ENCODE assay signal across 8 cellular contexts in the genomic region with DNA sequence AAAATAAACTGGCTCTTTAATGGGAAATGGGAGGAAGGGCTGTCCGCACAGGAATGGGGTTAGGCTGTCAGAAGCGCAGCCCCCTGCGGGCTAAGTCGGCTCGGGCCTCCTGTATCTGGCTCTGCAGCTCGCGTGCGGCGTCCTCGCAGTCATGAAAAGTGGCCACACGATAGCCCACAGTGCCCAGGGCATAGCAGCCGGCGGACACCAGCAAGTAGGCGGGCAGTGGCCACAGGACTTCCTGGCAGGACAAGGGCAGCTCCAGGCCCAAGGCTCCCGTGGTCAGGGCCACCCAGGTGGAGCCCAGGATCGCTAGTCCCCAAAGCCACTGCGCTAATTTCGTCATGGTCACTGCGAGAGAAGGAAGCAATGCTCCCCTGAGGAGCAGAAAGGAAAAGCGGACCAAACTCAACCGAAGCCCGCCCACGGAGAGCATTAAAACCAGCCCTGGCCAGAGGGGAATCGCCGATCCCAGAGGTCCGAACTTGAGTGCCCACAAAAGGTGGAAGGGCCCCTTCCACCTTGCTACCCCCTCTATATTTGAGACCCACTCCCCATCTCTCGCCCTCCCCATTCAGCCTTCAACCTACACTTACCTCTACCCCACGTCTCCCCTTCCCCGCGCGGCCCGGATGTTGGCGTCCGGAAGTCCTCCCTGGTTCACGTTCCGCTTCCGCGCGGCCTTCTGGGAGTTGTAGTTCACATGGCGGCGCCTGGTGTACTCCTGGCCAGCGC. TPM values are rescaled to one million over a fixed set of nuclear protein-coding genes. Genes with fewer than 3 reads are reported as not detected.
A peak's percentile ranks its signal among the peaks of the same experiment; 100 is the strongest.
DNase-seq lines count a peak whose midpoint lies in the region; ATAC-seq and TF ChIP-seq lines count a peak whose summit lies in the region.

A gene with protein sequence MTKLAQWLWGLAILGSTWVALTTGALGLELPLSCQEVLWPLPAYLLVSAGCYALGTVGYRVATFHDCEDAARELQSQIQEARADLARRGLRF (minus strand): TSS at position 637 of the 735 bp plus-strand sequence. CDS start 291 bp downstream, at position 346.

- intact Hi-C loops in activated T-helper 2 cell treated with anti-CD3 and anti-CD28 coated beads, Interferon-gamma antibody, Interleukin-2, Interleukin-4, amounts not matched to agents 10 μg/mL and 5 μg/mL and 100 μg/mL, durations not matched to agents 14 hours and 24 hours and 36 hours (cut with micrococcal nuclease) = loop anchor here (5.0 kb wide), 1 partner anchor 918 kb away; a partner anchor contains a TSS

- no peaks in the 10 kb centered on the region for H3K27me3 Mint-ChIP-seq in activated T-helper 2 cell treated with anti-CD3 and anti-CD28 coated beads, Interferon-gamma antibody, Interleukin-2, Interleukin-4, amounts not matched to agents 10 μg/mL and 5 μg/mL and 100 μg/mL, durations not matched to agents 14 hours and 24 hours and 36 hours (ENCODE audit: low read depth)
- H3K27me3 Mint-ChIP-seq in natural killer cell treated with Interleukin-12 subunit alpha and Interleukin-12 subunit beta and Interleukin-15 and Interleukin-18, amount 100 ng/mL, for 72 hours = peaks cover 0 to 11% of the 10 kb centered on the region in 2 donors

- H3K4me3 Mint-ChIP-seq in activated T-helper 2 cell treated with anti-CD3 and anti-CD28 coated beads, Interferon-gamma antibody, Interleukin-2, Interleukin-4, amounts not matched to agents 10 μg/mL and 5 μg/mL and 100 μg/mL, durations not matched to agents 14 hours and 24 hours and 36 hours (ENCODE audit: low read depth) = peak within 1 kb of the TSS; percentile 91
- H3K4me3 Mint-ChIP-seq in natural killer cell treated with Interleukin-12 subunit alpha and Interleukin-12 subunit beta and Interleukin-15 and Interleukin-18, amount 100 ng/mL, for 72 hours = peak within 1 kb of the TSS; percentile 100

- peak within 1 kb of the TSS; percentile 75 for H3K4me3 ChIP-seq in LNCaP clone FGC (ENCODE audit: low read depth, low read length)

- no peak for TF ChIP-seq CTCF in LNCaP clone FGC (IDR thresholded peaks at IDR 0.05; ENCODE audit: control insufficient read depth, extremely low read depth, insufficient read depth)

- H3K27ac Mint-ChIP-seq in activated T-helper 2 cell treated with anti-CD3 and anti-CD28 coated beads, Interferon-gamma antibody, Interleukin-2, Interleukin-4, amounts not matched to agents 10 μg/mL and 5 μg/mL and 100 μg/mL, durations not matched to agents 14 hours and 24 hours and 36 hours = peak within 1 kb of the TSS; percentile 94
- H3K27ac Mint-ChIP-seq in natural killer cell treated with Interleukin-12 subunit alpha and Interleukin-12 subunit beta and Interleukin-15 and Interleukin-18, amount 100 ng/mL, for 72 hours = peak within 1 kb of the TSS; percentile 84 to 97

- H3K36me3 Mint-ChIP-seq in activated T-helper 2 cell treated with anti-CD3 and anti-CD28 coated beads, Interferon-gamma antibody, Interleukin-2, Interleukin-4, amounts not matched to agents 10 μg/mL and 5 μg/mL and 100 μg/mL, durations not matched to agents 14 hours and 24 hours and 36 hours (ENCODE audit: low read depth) = peaks cover 35% of the 10 kb centered on the region
- H3K36me3 Mint-ChIP-seq in natural killer cell treated with Interleukin-12 subunit alpha and Interleukin-12 subunit beta and Interleukin-15 and Interleukin-18, amount 100 ng/mL, for 72 hours = peaks cover 4% of the 10 kb centered on the region

- H3K9me3 Mint-ChIP-seq in activated T-helper 2 cell treated with anti-CD3 and anti-CD28 coated beads, Interferon-gamma antibody, Interleukin-2, Interleukin-4, amounts not matched to agents 10 μg/mL and 5 μg/mL and 100 μg/mL, durations not matched to agents 14 hours and 24 hours and 36 hours = no peaks in the 10 kb centered on the region
- no peaks in the 10 kb centered on the region for H3K9me3 Mint-ChIP-seq in natural killer cell treated with Interleukin-12 subunit alpha and Interleukin-12 subunit beta and Interleukin-15 and Interleukin-18, amount 100 ng/mL, for 72 hours

- H3K4me1 Mint-ChIP-seq in activated T-helper 2 cell treated with anti-CD3 and anti-CD28 coated beads, Interferon-gamma antibody, Interleukin-2, Interleukin-4, amounts not matched to agents 10 μg/mL and 5 μg/mL and 100 μg/mL, durations not matched to agents 14 hours and 24 hours and 36 hours (ENCODE audit: low read depth) = peaks cover 28% of the 10 kb centered on the region
- H3K4me1 Mint-ChIP-seq in natural killer cell treated with Interleukin-12 subunit alpha and Interleukin-12 subunit beta and Interleukin-15 and Interleukin-18, amount 100 ng/mL, for 72 hours (ENCODE audit: low read depth in 2 of 2) = peaks cover 30 to 37% of the 10 kb centered on the region in 2 donors

- DNase-seq in DMS 273 treated with DMSO at 0.1 percent for 48 hours (lab: John Stamatoyannopoulos, UW) (peak; percentile 41), LNCaP clone FGC (ENCODE audit: low read depth) (no peak), SHP77 (lab: John Stamatoyannopoulos, UW) (peak; percentile 94 to 97), fibroblast of peridontal ligament (ENCODE audit: extremely low read depth) (peak; percentile 70)
- peak; percentile 81 for DNase-seq in activated T-helper 2 cell treated with anti-CD3 and anti-CD28 coated beads, Interferon-gamma antibody, Interleukin-2, Interleukin-4, amounts not matched to agents 10 μg/mL and 5 μg/mL and 100 μg/mL, durations not matched to agents 14 hours and 24 hours and 36 hours (ENCODE audit: low spot score)
- peak; percentile 89 for DNase-seq in natural killer cell treated with Interleukin-12 subunit alpha and Interleukin-12 subunit beta and Interleukin-15 and Interleukin-18, amount 100 ng/mL, for 72 hours (ENCODE audit: low spot score)
- DNase-seq in stimulated activated naive CD8-positive, alpha-beta T cell treated with anti-CD3 and anti-CD28 coated beads, Interleukin-15, Interleukin-2, amounts not matched to agents 100 U/mL and 50 U/mL, for 24 hours = peak; percentile 94

- ATAC-seq in GM21737 (IDR thresholded peaks at IDR 0.05; ENCODE audit: unreplicated experiment) = peak; percentile 62
- peak; percentile 78 to 82 for ATAC-seq in natural killer cell treated with Interleukin-12 subunit alpha and Interleukin-12 subunit beta and Interleukin-15 and Interleukin-18, amount 100 ng/mL, for 72 hours
- ATAC-seq in stimulated activated naive CD8-positive, alpha-beta T cell treated with anti-CD3 and anti-CD28 coated beads, Interleukin-15, Interleukin-2, amounts not matched to agents 100 U/mL and 50 U/mL, for 24 hours = peak; percentile 75

RNA-seq across cellular contexts. Expression of the gene that starts here (rescaled TPM):
- total RNA-seq in activated T-helper 2 cell treated with anti-CD3 and anti-CD28 coated beads, Interferon-gamma antibody, Interleukin-2, Interleukin-4, amounts not matched to agents 10 μg/mL and 5 μg/mL and 100 μg/mL, durations not matched to agents 14 hours and 24 hours and 36 hours = 49.0 and 51.0 TPM in 2 replicates
- 10 to 100 TPM; 26.0 to 31.1 TPM for total RNA-seq in natural killer cell treated with Interleukin-12 subunit alpha and Interleukin-12 subunit beta and Interleukin-15 and Interleukin-18, amount 100 ng/mL, for 72 hours
